Comparison of ENCODE assay signal across 10 cellular contexts in genomic region chr16:398551-399277, GRCh38. TPM values are rescaled to one million over a fixed set of nuclear protein-coding genes. Genes with fewer than 3 reads are reported as not detected.
DNase-seq lines count a peak whose midpoint lies in the region; ATAC-seq and TF ChIP-seq lines count a peak whose summit lies in the region.
"Had no signal": no experiment of that assay in that cellular context is flagged by ENCODE, and none has a peak within 500 bp of the region (broad histone marks: within the 10 kb centered on the region; RNA-seq: fewer than 3 reads in every experiment).

No MANE protein-coding gene starts in this region.

- no peak for DNase-seq in activated naive CD4-positive, alpha-beta T cell treated with anti-CD3 and anti-CD28 coated beads, Interleukin-2, amount 50 U/mL, for 16 hours
- DNase-seq in memory B cell (ENCODE audit: low spot score in 2 of 2) (no peak), testis (no peak), LoVo (ENCODE audit: low spot score) (no peak), cerebellum (ENCODE audit: low spot score) (no peak)
- DNase-seq: activated CD8-positive, alpha-beta memory T cell treated with anti-CD3 and anti-CD28 coated beads for 24 hours; NCI-H146 had no signal

- H3K27ac ChIP-seq in testis: peak overlapping the region; percentile 55 to 88

- no peaks in the 10 kb centered on the region for H3K36me3 ChIP-seq in testis (ENCODE audit: low read depth, missing control alignments)

- no peak for ATAC-seq in activated T-helper 17 cell treated with anti-CD3 and anti-CD28 coated beads, Interleukin-2, amount 50 U/mL, for 72 hours (replicated peaks)
- ATAC-seq in memory B cell (ENCODE audit: low read depth) (no peak), GM21367 (IDR thresholded peaks at IDR 0.05; ENCODE audit: unreplicated experiment) (no peak)

- no peaks in the 10 kb centered on the region for H3K36me3 Mint-ChIP-seq in activated naive CD4-positive, alpha-beta T cell treated with anti-CD3 and anti-CD28 coated beads, Interleukin-2, amount 50 U/mL, for 24 hours
- H3K36me3 Mint-ChIP-seq in activated T-helper 17 cell treated with anti-CD3 and anti-CD28 coated beads, Interleukin-2, amount 50 U/mL, for 72 hours (ENCODE audit: low read depth): no peaks in the 10 kb centered on the region
- H3K36me3 Mint-ChIP-seq in memory B cell: no peaks in the 10 kb centered on the region

- H3K27me3 ChIP-seq in testis: no peaks in the 10 kb centered on the region

- intact Hi-C loops in testis (cut with DNase I; ENCODE audit: low total_unique reads): no loop called here

- H3K9me3 Mint-ChIP-seq in activated naive CD4-positive, alpha-beta T cell treated with anti-CD3 and anti-CD28 coated beads, Interleukin-2, amount 50 U/mL, for 24 hours: no peaks in the 10 kb centered on the region
- H3K9me3 Mint-ChIP-seq in activated T-helper 17 cell treated with anti-CD3 and anti-CD28 coated beads, Interleukin-2, amount 50 U/mL, for 72 hours: no peaks in the 10 kb centered on the region
- no peaks in the 10 kb centered on the region for H3K9me3 Mint-ChIP-seq in memory B cell

- no peak overlapping the region for H3K4me3 ChIP-seq in testis

- 61 to 81% methylated on average over 2 to 23 of the region's 23 CpGs for WGBS in testis, 2 donors

- no peak for TF ChIP-seq POLR2A in testis (IDR thresholded peaks at IDR 0.05)

- H3K27me3 Mint-ChIP-seq in activated naive CD4-positive, alpha-beta T cell treated with anti-CD3 and anti-CD28 coated beads, Interleukin-2, amount 50 U/mL, for 24 hours: no peaks in the 10 kb centered on the region
- no peaks in the 10 kb centered on the region for H3K27me3 Mint-ChIP-seq in activated T-helper 17 cell treated with anti-CD3 and anti-CD28 coated beads, Interleukin-2, amount 50 U/mL, for 72 hours
- no peaks in the 10 kb centered on the region for H3K27me3 Mint-ChIP-seq in memory B cell

- peak overlapping the region; percentile 30 for H3K27ac Mint-ChIP-seq in activated naive CD4-positive, alpha-beta T cell treated with anti-CD3 and anti-CD28 coated beads, Interleukin-2, amount 50 U/mL, for 24 hours
- H3K27ac Mint-ChIP-seq in activated T-helper 17 cell treated with anti-CD3 and anti-CD28 coated beads, Interleukin-2, amount 50 U/mL, for 72 hours: peak overlapping the region; percentile 28
- peak overlapping the region; percentile 72 for H3K27ac Mint-ChIP-seq in memory B cell

- H3K4me1 ChIP-seq in testis: peaks cover 23% of the 10 kb centered on the region

- TF ChIP-seq CTCF in testis (IDR thresholded peaks at IDR 0.05): no peak

- H3K4me3 Mint-ChIP-seq in activated naive CD4-positive, alpha-beta T cell treated with anti-CD3 and anti-CD28 coated beads, Interleukin-2, amount 50 U/mL, for 24 hours: peak overlapping the region; percentile 65
- peak overlapping the region; percentile 53 for H3K4me3 Mint-ChIP-seq in activated T-helper 17 cell treated with anti-CD3 and anti-CD28 coated beads, Interleukin-2, amount 50 U/mL, for 72 hours
- H3K4me3 Mint-ChIP-seq in memory B cell: peak overlapping the region; percentile 79

- H3K9me3 ChIP-seq in testis: no peaks in the 10 kb centered on the region

- H3K4me1 Mint-ChIP-seq in activated naive CD4-positive, alpha-beta T cell treated with anti-CD3 and anti-CD28 coated beads, Interleukin-2, amount 50 U/mL, for 24 hours: peaks cover 24% of the 10 kb centered on the region
- peaks cover 5% of the 10 kb centered on the region for H3K4me1 Mint-ChIP-seq in activated T-helper 17 cell treated with anti-CD3 and anti-CD28 coated beads, Interleukin-2, amount 50 U/mL, for 72 hours
- peaks cover 22% of the 10 kb centered on the region for H3K4me1 Mint-ChIP-seq in memory B cell

RNA-seq across cellular contexts. Expression of gene NME4, which starts 1.7 kb away (rescaled TPM):
- 10 to 100 TPM; 21.8 to 41.9 TPM for total RNA-seq in activated T-helper 17 cell treated with anti-CD3 and anti-CD28 coated beads, Interleukin-2, amount 50 U/mL, for 72 hours
- total RNA-seq in testis: 100 to 1,000 TPM in 1 of 2 donors, 10 to 100 TPM in 1; 87.5 to 107 TPM
- 79.2 TPM for polyA plus RNA-seq in testis (ENCODE audit: insufficient read depth, low read depth, low replicate concordance)
- total RNA-seq in cerebellum: 19.1 TPM

RNA-seq across cellular contexts. Expression of gene DECR2, which starts 3.0 kb away (rescaled TPM):
- total RNA-seq in activated T-helper 17 cell treated with anti-CD3 and anti-CD28 coated beads, Interleukin-2, amount 50 U/mL, for 72 hours: 10 to 100 TPM; 12.0 to 12.7 TPM
- 10 to 100 TPM; 52.2 to 56.1 TPM for total RNA-seq in testis
- 33.2 TPM for polyA plus RNA-seq in testis (ENCODE audit: insufficient read depth, low read depth, low replicate concordance)
- total RNA-seq in cerebellum: 5.6 TPM

RNA-seq across cellular contexts. Expression of gene PGAP6, which starts 16.9 kb away (rescaled TPM):
- 10 to 100 TPM; 25.6 to 26.1 TPM for total RNA-seq in activated T-helper 17 cell treated with anti-CD3 and anti-CD28 coated beads, Interleukin-2, amount 50 U/mL, for 72 hours
- 100 to 1,000 TPM; 261 to 265 TPM for total RNA-seq in testis
- polyA plus RNA-seq in testis (ENCODE audit: insufficient read depth, low read depth, low replicate concordance): 121 TPM
- 17.5 TPM for total RNA-seq in cerebellum

RNA-seq across cellular contexts. Expression of gene RAB11FIP3, which starts 26.7 kb away (rescaled TPM):
- 10 to 100 TPM; 26.9 to 28.3 TPM for total RNA-seq in activated T-helper 17 cell treated with anti-CD3 and anti-CD28 coated beads, Interleukin-2, amount 50 U/mL, for 72 hours
- total RNA-seq in testis (100 to 1,000 TPM; 166 to 186 TPM), cerebellum (29.2 TPM)
- 61.7 TPM for polyA plus RNA-seq in testis (ENCODE audit: insufficient read depth, low read depth, low replicate concordance)

RNA-seq across cellular contexts. Expression of gene MRPL28, which starts 28.4 kb away (rescaled TPM):
- total RNA-seq in activated T-helper 17 cell treated with anti-CD3 and anti-CD28 coated beads, Interleukin-2, amount 50 U/mL, for 72 hours: 10 to 100 TPM; 63.4 to 86.2 TPM
- total RNA-seq in testis (100 to 1,000 TPM; 108 to 119 TPM), cerebellum (26.2 TPM)
- 161 TPM for polyA plus RNA-seq in testis (ENCODE audit: insufficient read depth, low read depth, low replicate concordance)

Comparison
In these comparisons a context has a peak if more than half of its experiments do, and no peak if none do; other contexts are left out.
1. RNA of gene PGAP6, which starts 16.9 kb away (total RNA-seq): 261 to 265 TPM in testis; 25.6 to 26.1 TPM in activated T-helper 17 cell treated with anti-CD3 and anti-CD28 coated beads, Interleukin-2, amount 50 U/mL, for 72 hours and 17.5 TPM in cerebellum (single experiment); every median in the first group is over 4 times any median in the second.
2. Peak in every context shown above with its lines, with median percentiles within 50 percentile points of each other: H3K27ac Mint-ChIP-seq and H3K4me3 Mint-ChIP-seq.